In the genomic region with DNA sequence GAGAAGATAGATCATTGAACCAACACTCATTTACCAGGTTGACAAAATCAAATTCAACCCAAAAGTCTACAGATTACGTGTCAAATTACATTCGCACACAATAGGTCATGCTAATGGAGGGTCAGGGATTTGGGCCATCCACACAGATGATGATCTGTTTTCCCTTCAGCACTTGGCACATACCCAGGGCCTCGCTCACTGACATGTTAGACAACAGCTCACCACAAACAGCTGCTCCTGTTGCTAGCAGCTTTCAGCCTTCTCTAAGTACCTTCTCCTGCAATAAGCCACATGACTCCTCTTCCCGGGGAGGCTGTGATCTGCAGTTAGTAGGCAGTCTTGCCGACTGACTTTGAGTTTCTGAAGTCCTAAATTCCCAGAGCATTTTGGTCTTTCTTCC, we compare ENCODE assay signal across 10 cellular contexts. TPM values are rescaled to one million over a fixed set of nuclear protein-coding genes. Genes with fewer than 3 reads are reported as not detected.
DNase-seq lines count a peak whose midpoint lies in the region; ATAC-seq and TF ChIP-seq lines count a peak whose summit lies in the region.
"Had no signal": no experiment of that assay in that cellular context is flagged by ENCODE, and none has a peak within 500 bp of the region (broad histone marks: within the 10 kb centered on the region; RNA-seq: fewer than 3 reads in every experiment).

No MANE protein-coding gene starts in this region.

- H3K27ac Mint-ChIP-seq in activated naive CD8-positive, alpha-beta T cell treated with anti-CD3 and anti-CD28 coated beads for 36 hours: no peak overlapping the region

- no peaks in the 10 kb centered on the region for H3K9me3 Mint-ChIP-seq in activated naive CD8-positive, alpha-beta T cell treated with anti-CD3 and anti-CD28 coated beads for 36 hours

- intact Hi-C loops in testis (cut with DNase I; ENCODE audit: low total_unique reads): no loop called here
- intact Hi-C loops in ascending aorta (cut with DNase I): no loop called here

- no peak for TF ChIP-seq POLR2A in testis (IDR thresholded peaks at IDR 0.05)

- H3K27me3 ChIP-seq in mucosa of rectum (ENCODE audit: control insufficient read depth in 2 of 2, insufficient read depth in 2 of 2, low read length in 2 of 2) (peaks cover 5 to 28% of the 10 kb centered on the region in 2 donors), testis (no peaks in the 10 kb centered on the region), ascending aorta (no peaks in the 10 kb centered on the region)

- peaks cover 0 to 4% of the 10 kb centered on the region in 2 donors for H3K4me1 ChIP-seq in mucosa of rectum (ENCODE audit: control insufficient read depth in 2 of 2, insufficient read depth in 2 of 2, low read length in 2 of 2)
- H3K4me1 ChIP-seq in testis: no peaks in the 10 kb centered on the region
- H3K4me1 ChIP-seq in ascending aorta: no peaks in the 10 kb centered on the region

- peaks cover 73% of the 10 kb centered on the region for H3K27me3 Mint-ChIP-seq in activated naive CD8-positive, alpha-beta T cell treated with anti-CD3 and anti-CD28 coated beads for 36 hours

- H3K36me3 Mint-ChIP-seq in activated naive CD8-positive, alpha-beta T cell treated with anti-CD3 and anti-CD28 coated beads for 36 hours: no peaks in the 10 kb centered on the region

- H3K36me3 ChIP-seq in mucosa of rectum (ENCODE audit: control insufficient read depth in 2 of 2, insufficient read depth in 2 of 2, low read length in 2 of 2): no peaks in the 10 kb centered on the region
- H3K36me3 ChIP-seq in testis (ENCODE audit: low read depth, missing control alignments): no peaks in the 10 kb centered on the region
- H3K36me3 ChIP-seq in ascending aorta: no peaks in the 10 kb centered on the region

- DNase-seq in ELF-1 (ENCODE audit: low read depth, low spot score) (peak; percentile 2), NCI-H1694 (lab: John Stamatoyannopoulos, UW) (peak; percentile 73), SW480 (ENCODE audit: low spot score) (peak; percentile 20), testis (no peak), ascending aorta (ENCODE audit: low spot score in 2 of 2) (no peak)
- no peak for DNase-seq in activated naive CD8-positive, alpha-beta T cell treated with anti-CD3 and anti-CD28 coated beads for 36 hours

- H3K27ac ChIP-seq in mucosa of rectum (ENCODE audit: low read depth in 2 of 2, low read length in 2 of 2): peak overlapping the region; percentile 31 to 49
- H3K27ac ChIP-seq in testis: no peak overlapping the region
- H3K27ac ChIP-seq in ascending aorta: no peak overlapping the region

- H3K9me3 ChIP-seq in mucosa of rectum (ENCODE audit: control insufficient read depth in 2 of 2, low read length in 2 of 2) (no peaks in the 10 kb centered on the region), testis (no peaks in the 10 kb centered on the region), ascending aorta (no peaks in the 10 kb centered on the region)

- 46 to 49% methylated on average over 5 of the region's 5 CpGs for WGBS in testis, 2 donors

- H3K9ac ChIP-seq in mucosa of rectum (ENCODE audit: low read depth in 1 of 2, low read length in 2 of 2): no peak overlapping the region

- H3K4me3 ChIP-seq in mucosa of rectum (ENCODE audit: low read length in 2 of 2): no peak overlapping the region
- no peak overlapping the region for H3K4me3 ChIP-seq in testis
- no peak overlapping the region for H3K4me3 ChIP-seq in ascending aorta

- peaks cover 10% of the 10 kb centered on the region for H3K4me1 Mint-ChIP-seq in activated naive CD8-positive, alpha-beta T cell treated with anti-CD3 and anti-CD28 coated beads for 36 hours

- no peak overlapping the region for H3K4me3 Mint-ChIP-seq in activated naive CD8-positive, alpha-beta T cell treated with anti-CD3 and anti-CD28 coated beads for 36 hours

- ATAC-seq in GM18498 (IDR thresholded peaks at IDR 0.05; ENCODE audit: unreplicated experiment): no peak

- TF ChIP-seq CTCF in testis (IDR thresholded peaks at IDR 0.05) (no peak), ascending aorta (IDR thresholded peaks at IDR 0.05) (no peak)

RNA-seq across cellular contexts. Expression of a gene that starts 18.4 kb away (rescaled TPM):
- total RNA-seq in testis: under 1 TPM; 0.19 to 0.24 TPM
- 0.16 TPM for polyA plus RNA-seq in testis (ENCODE audit: insufficient read depth, low read depth, low replicate concordance)
- not detected for total RNA-seq in activated naive CD8-positive, alpha-beta T cell treated with anti-CD3 and anti-CD28 coated beads for 36 hours
- not detected for total RNA-seq in ascending aorta
- total RNA-seq: activated CD8-positive, alpha-beta memory T cell treated with anti-CD3 and anti-CD28 coated beads for 36 hours; mononuclear cell had no signal

Comparison
In these comparisons a context has a peak if more than half of its experiments do, and no peak if none do; other contexts are left out.
1. DNase-seq: peak in ELF-1 (single experiment), NCI-H1694 (single experiment) and SW480 (single experiment); none in testis (single experiment), activated naive CD8-positive, alpha-beta T cell treated with anti-CD3 and anti-CD28 coated beads for 36 hours (single experiment) and ascending aorta (0 of 2).
2. H3K27ac ChIP-seq: peak in mucosa of rectum (2 of 2); none in testis (0 of 2) and ascending aorta (0 of 2).